In genomic region chr2:214731008-214731407, GRCh38 we compare ENCODE assay signal across 16 cellular contexts.
DNase-seq lines count a peak whose midpoint lies in the region; ATAC-seq, FAIRE-seq and TF ChIP-seq lines count a peak whose summit lies in the region.
"Had no signal": no experiment of that assay in that cellular context is flagged by ENCODE, and none has a peak within 500 bp of the region (broad histone marks: within the 10 kb centered on the region; RNA-seq: fewer than 3 reads in every experiment).

No MANE protein-coding gene starts in this region.

- no peak overlapping the region for H3K4me3 Mint-ChIP-seq in stimulated activated effector memory CD8-positive, alpha-beta T cell treated with anti-CD3 and anti-CD28 coated beads, Interleukin-12 subunit alpha, Interleukin-12 subunit beta, amount 100 ng/mL, for 72 hours
- no peak overlapping the region for H3K4me3 Mint-ChIP-seq in T-helper 17 cell

- DNase-seq in activated naive CD4-positive, alpha-beta T cell treated with anti-CD3 and anti-CD28 coated beads, Interleukin-2, amount 50 U/mL, for 72 hours (ENCODE audit: low spot score in 2 of 2) = no peak
- DNase-seq in activated naive CD4-positive, alpha-beta T cell treated with Interleukin-2 at 50 U/mL for 16 hours = no peak
- DNase-seq in bronchial epithelial cell (ENCODE audit: low read depth) (peak; percentile 4), ACHN (no peak), T-helper 17 cell (no peak), H4 (ENCODE audit: low spot score) (no peak)
- DNase-seq in stimulated activated effector memory CD8-positive, alpha-beta T cell treated with anti-CD3 and anti-CD28 coated beads, Interleukin-12 subunit alpha, Interleukin-12 subunit beta, amount 100 ng/mL, for 72 hours (ENCODE audit: low spot score in 2 of 2) = no peak
- DNase-seq: effector memory CD4-positive, alpha-beta T cell; head of caudate nucleus; Karpas-422; lower lobe of right lung; uterus; WERI-Rb-1 had no signal

- in situ Hi-C loops in ACHN (cut with HindIII; ENCODE audit: low pct_ligation_motif_present, low pct_unique_long_range_greater_than_20kb, low sequenced_read_pairs) = no loop called here

- peaks cover 1% of the 10 kb centered on the region for H3K36me3 ChIP-seq in bronchial epithelial cell (ENCODE audit: control insufficient read depth, insufficient read depth, low read length)
- H3K36me3 ChIP-seq: uterus had no signal

- no peak overlapping the region for H3K27ac Mint-ChIP-seq in activated naive CD4-positive, alpha-beta T cell treated with anti-CD3 and anti-CD28 coated beads, Interleukin-2, amount 50 U/mL, for 72 hours
- no peak overlapping the region for H3K27ac Mint-ChIP-seq in stimulated activated effector memory CD8-positive, alpha-beta T cell treated with anti-CD3 and anti-CD28 coated beads, Interleukin-12 subunit alpha, Interleukin-12 subunit beta, amount 100 ng/mL, for 72 hours
- H3K27ac Mint-ChIP-seq in T-helper 17 cell = no peak overlapping the region

- H3K36me3 Mint-ChIP-seq in activated naive CD4-positive, alpha-beta T cell treated with anti-CD3 and anti-CD28 coated beads, Interleukin-2, amount 50 U/mL, for 72 hours = peaks cover 5 to 23% of the 10 kb centered on the region in 2 donors
- H3K36me3 Mint-ChIP-seq in stimulated activated effector memory CD8-positive, alpha-beta T cell treated with anti-CD3 and anti-CD28 coated beads, Interleukin-12 subunit alpha, Interleukin-12 subunit beta, amount 100 ng/mL, for 72 hours = peaks cover 51% of the 10 kb centered on the region
- H3K36me3 Mint-ChIP-seq in T-helper 17 cell (ENCODE audit: low read depth) = peaks cover 2% of the 10 kb centered on the region

- peak; percentile 48 to 57 for ATAC-seq in activated naive CD4-positive, alpha-beta T cell treated with anti-CD3 and anti-CD28 coated beads, Interleukin-2, amount 50 U/mL, for 72 hours
- peak; percentile 60 for ATAC-seq in HG02798 (IDR thresholded peaks at IDR 0.05; ENCODE audit: poor library complexity, unreplicated experiment)
- peak; percentile 55 for ATAC-seq in stimulated activated effector memory CD8-positive, alpha-beta T cell treated with anti-CD3 and anti-CD28 coated beads, Interleukin-12 subunit alpha, Interleukin-12 subunit beta, amount 100 ng/mL, for 72 hours
- ATAC-seq in T-helper 17 cell = no peak

- no peaks in the 10 kb centered on the region for H3K9me3 Mint-ChIP-seq in activated naive CD4-positive, alpha-beta T cell treated with anti-CD3 and anti-CD28 coated beads, Interleukin-2, amount 50 U/mL, for 72 hours
- H3K9me3 Mint-ChIP-seq in stimulated activated effector memory CD8-positive, alpha-beta T cell treated with anti-CD3 and anti-CD28 coated beads, Interleukin-12 subunit alpha, Interleukin-12 subunit beta, amount 100 ng/mL, for 72 hours = no peaks in the 10 kb centered on the region

- no peaks in the 10 kb centered on the region for H3K4me1 Mint-ChIP-seq in stimulated activated effector memory CD8-positive, alpha-beta T cell treated with anti-CD3 and anti-CD28 coated beads, Interleukin-12 subunit alpha, Interleukin-12 subunit beta, amount 100 ng/mL, for 72 hours
- H3K4me1 Mint-ChIP-seq in T-helper 17 cell = no peaks in the 10 kb centered on the region

- H3K27me3 Mint-ChIP-seq in T-helper 17 cell = no peaks in the 10 kb centered on the region

- no peak for TF ChIP-seq CTCF in bronchial epithelial cell (IDR thresholded peaks at IDR 0.05; ENCODE audit: insufficient read depth, low read length, severe bottlenecking)

- no peaks in the 10 kb centered on the region for H3K9me3 ChIP-seq in T-helper 17 cell (ENCODE audit: control insufficient read depth, low read length, poor library complexity, severe bottlenecking)
- H3K9me3 ChIP-seq: HAP-1, lower lobe of right lung, uterus had no signal

- H3K27me3 ChIP-seq in bronchial epithelial cell (ENCODE audit: control insufficient read depth, insufficient read depth, low read length) = no peaks in the 10 kb centered on the region
- H3K27me3 ChIP-seq: uterus had no signal

- FAIRE-seq in bronchial epithelial cell (lab: Jason Lieb, UNC) = no peak
- FAIRE-seq: astrocyte had no signal

- H3K4me3 ChIP-seq in bronchial epithelial cell (ENCODE audit: low read depth, low read length) = no peak overlapping the region
- H3K4me3 ChIP-seq: HAP-1, lower lobe of right lung, uterus had no signal
